In genomic region chr4:12926189-12927066, GRCh38 we compare ENCODE assay signal across 1 cellular context.
TF ChIP-seq lines count a peak whose summit lies in the region.

No MANE protein-coding gene starts in this region.

TF ChIP-seq in HepG2, 621 proteins besides CTCF, POLR2A, EP300 and RAD21 (continued from another document and continues in another):
- TF ChIP-seq TRIM22 (IDR thresholded peaks at IDR 0.05) = no peak
- 0 out of 2 replicates have a peak, but pooled peaks have one; percentile 42 for TF ChIP-seq KDM3A (CRISPR knock-in tag; IDR thresholded peaks at IDR 0.05; ENCODE audit: low read depth)
- 0 out of 2 replicates have a peak, but pooled peaks have one; percentile 49 for TF ChIP-seq ZNF800 (CRISPR knock-in tag; IDR thresholded peaks at IDR 0.05)
- no peak for TF ChIP-seq TERF1 (CRISPR knock-in tag; IDR thresholded peaks at IDR 0.05)
- TF ChIP-seq ZNF335 (CRISPR knock-in tag; IDR thresholded peaks at IDR 0.05) = peak; percentile 21; the same call in 1 of the 2 replicates
- TF ChIP-seq ZMAT5 (CRISPR knock-in tag; IDR thresholded peaks at IDR 0.05; ENCODE audit: borderline replicate concordance, low read depth) = no peak
- TF ChIP-seq ZMYM3 (CRISPR knock-in tag; IDR thresholded peaks at IDR 0.05) = peak; percentile 81
- no peak for TF ChIP-seq FUBP1 (CRISPR knock-in tag; IDR thresholded peaks at IDR 0.05; ENCODE audit: borderline replicate concordance)
- TF ChIP-seq ZNF660 (CRISPR knock-in tag; IDR thresholded peaks at IDR 0.05; ENCODE audit: borderline replicate concordance, low read depth) = no peak
- no peak for TF ChIP-seq ZNF580 (CRISPR knock-in tag; IDR thresholded peaks at IDR 0.05; ENCODE audit: borderline replicate concordance, low read depth)
- TF ChIP-seq ZFP62 (CRISPR knock-in tag; IDR thresholded peaks at IDR 0.05) = no peak
- TF ChIP-seq PRDM4 (CRISPR knock-in tag; IDR thresholded peaks at IDR 0.05; ENCODE audit: borderline replicate concordance) = no peak
- TF ChIP-seq ZNF781 (CRISPR knock-in tag; IDR thresholded peaks at IDR 0.05; ENCODE audit: borderline replicate concordance, not compliant biosample characterization) = no peak
- no peak for TF ChIP-seq ETS1 (CRISPR knock-in tag; IDR thresholded peaks at IDR 0.05)
- no peak for TF ChIP-seq ADNP (CRISPR knock-in tag; IDR thresholded peaks at IDR 0.05)
- no peak for TF ChIP-seq ZNF12 (CRISPR knock-in tag; IDR thresholded peaks at IDR 0.05)
- TF ChIP-seq KLF13 (CRISPR knock-in tag; IDR thresholded peaks at IDR 0.05) = no peak
- no peak for TF ChIP-seq EED (CRISPR knock-in tag; IDR thresholded peaks at IDR 0.05)
- TF ChIP-seq TOPORS (CRISPR knock-in tag; IDR thresholded peaks at IDR 0.05) = peak; percentile 32; the same call in 1 of the 2 replicates
- TF ChIP-seq ZNF768 (CRISPR knock-in tag; IDR thresholded peaks at IDR 0.05) = no peak
- TF ChIP-seq AHDC1 (CRISPR knock-in tag; IDR thresholded peaks at IDR 0.05; ENCODE audit: borderline replicate concordance) = peak; percentile 70; the same call in 1 of the 2 replicates
- TF ChIP-seq GMEB2 (CRISPR knock-in tag; IDR thresholded peaks at IDR 0.05; ENCODE audit: low read depth) = no peak
- no peak for TF ChIP-seq THAP8 (CRISPR knock-in tag; IDR thresholded peaks at IDR 0.05; ENCODE audit: borderline replicate concordance)
- TF ChIP-seq JDP2 (CRISPR knock-in tag; IDR thresholded peaks at IDR 0.05; ENCODE audit: borderline replicate concordance) = no peak
- no peak for TF ChIP-seq ATF5 (CRISPR knock-in tag; IDR thresholded peaks at IDR 0.05; ENCODE audit: low read depth)
- TF ChIP-seq KLF16 (CRISPR knock-in tag; IDR thresholded peaks at IDR 0.05) = peak in 1 of 2 experiments; percentile 56; a peak in 1 of 4 replicates
- no peak for TF ChIP-seq NRL (CRISPR knock-in tag; IDR thresholded peaks at IDR 0.05; ENCODE audit: borderline replicate concordance)
- no peak for TF ChIP-seq PCBP2 (optimal IDR thresholded peaks at IDR 0.05; ENCODE audit: low read depth, low read length, poor library complexity, severe bottlenecking)
- no peak for TF ChIP-seq HNRNPL (IDR thresholded peaks at IDR 0.05; ENCODE audit: low read depth, low read length)
- no peak for TF ChIP-seq ZNF567 (CRISPR knock-in tag; IDR thresholded peaks at IDR 0.05; ENCODE audit: borderline replicate concordance)
- TF ChIP-seq ZNF263 (CRISPR knock-in tag; IDR thresholded peaks at IDR 0.05) = no peak
- TF ChIP-seq SMARCE1 (IDR thresholded peaks at IDR 0.05; ENCODE audit: borderline replicate concordance) = no peak
- no peak for TF ChIP-seq KMT2A (CRISPR knock-in tag; IDR thresholded peaks at IDR 0.05)
- no peak for TF ChIP-seq ZNF430 (CRISPR knock-in tag; IDR thresholded peaks at IDR 0.05)
- TF ChIP-seq PLRG1 (conservative IDR thresholded peaks at IDR 0.05) = no peak
- TF ChIP-seq NCOR1 (IDR thresholded peaks at IDR 0.05; ENCODE audit: borderline replicate concordance, low read length) = no peak
- no peak for TF ChIP-seq SETDB1 (CRISPR knock-in tag; IDR thresholded peaks at IDR 0.05; ENCODE audit: borderline replicate concordance)
- TF ChIP-seq RBM22 (optimal IDR thresholded peaks at IDR 0.05; ENCODE audit: low read length) = no peak
- peak; percentile 64 for TF ChIP-seq FOSL2 (CRISPR knock-in tag; IDR thresholded peaks at IDR 0.05)
- TF ChIP-seq ISX (CRISPR knock-in tag; conservative IDR thresholded peaks at IDR 0.05) = no peak
- TF ChIP-seq ZNF703 (CRISPR knock-in tag; IDR thresholded peaks at IDR 0.05; ENCODE audit: borderline replicate concordance) = no peak
- TF ChIP-seq GATAD1 (CRISPR knock-in tag; IDR thresholded peaks at IDR 0.05) = peak; percentile 51; the same call in 1 of the 2 replicates
- TF ChIP-seq DPF2 (CRISPR knock-in tag; IDR thresholded peaks at IDR 0.05; ENCODE audit: borderline replicate concordance, low read depth) = peak; percentile 50; the same call in 1 of the 2 replicates
- peak; percentile 70; the same call in 1 of the 2 replicates for TF ChIP-seq ZNF598 (CRISPR knock-in tag; IDR thresholded peaks at IDR 0.05; ENCODE audit: borderline replicate concordance)
